1 cellular context compared by ENCODE assay signal in genomic region chr9:35756743-35757526, GRCh38.
TF ChIP-seq lines count a peak whose summit lies in the region.

No MANE protein-coding gene starts in this region.

TF ChIP-seq in HEK293, 187 proteins besides CTCF, POLR2A, EP300 and RAD21 (continued from another document and continues in another):
- no peak for TF ChIP-seq ZSCAN18 (tag by site-specific recombination; IDR thresholded peaks at IDR 0.05)
- peak; percentile 84 for TF ChIP-seq ZBTB8A (tag by site-specific recombination; IDR thresholded peaks at IDR 0.05)
- TF ChIP-seq ZNF843 (tag by site-specific recombination; IDR thresholded peaks at IDR 0.05): 0 out of 2 replicates have a peak, but pooled peaks have one; percentile 12
- TF ChIP-seq SETDB1 (IDR thresholded peaks at IDR 0.05; ENCODE audit: insufficient read length, low read length): no peak
- 0 out of 2 replicates have a peak, but pooled peaks have one; percentile 18 for TF ChIP-seq ZIC2 (tag by site-specific recombination; IDR thresholded peaks at IDR 0.05)
- TF ChIP-seq ZNF692 (tag by site-specific recombination; IDR thresholded peaks at IDR 0.05): no peak
- TF ChIP-seq ZNF138 (tag by site-specific recombination; IDR thresholded peaks at IDR 0.05; ENCODE audit: borderline replicate concordance): no peak
- TF ChIP-seq KLF9 (tag by site-specific recombination; IDR thresholded peaks at IDR 0.05; ENCODE audit: low read depth): peak; percentile 55; the same call in 1 of the 2 replicates
- no peak for TF ChIP-seq ZNF830 (tag by site-specific recombination; IDR thresholded peaks at IDR 0.05; ENCODE audit: low read depth)
- peak; percentile 75 for TF ChIP-seq ZBTB20 (tag by site-specific recombination; IDR thresholded peaks at IDR 0.05)
- TF ChIP-seq ZNF324 (tag by site-specific recombination; IDR thresholded peaks at IDR 0.05): 0 out of 2 replicates have a peak, but pooled peaks have one; percentile 49
- TF ChIP-seq ZNF600 (tag by site-specific recombination; IDR thresholded peaks at IDR 0.05): peak; percentile 67
- TF ChIP-seq ZNF362 (tag by site-specific recombination; IDR thresholded peaks at IDR 0.05): no peak
- TF ChIP-seq ZNF660 (tag by site-specific recombination; IDR thresholded peaks at IDR 0.05): no peak; the same call in 1 of the 2 replicates
- TF ChIP-seq ZBTB10 (tag by site-specific recombination; IDR thresholded peaks at IDR 0.05): peak; percentile 54; the same call in 1 of the 2 replicates
- TF ChIP-seq ZNF2 (tag by site-specific recombination; IDR thresholded peaks at IDR 0.05): peak; percentile 58
- no peak for TF ChIP-seq HOXC10 (CRISPR knock-in tag; IDR thresholded peaks at IDR 0.05)
- TF ChIP-seq SP3 (tag by site-specific recombination; IDR thresholded peaks at IDR 0.05): 0 out of 2 replicates have a peak, but pooled peaks have one; percentile 24
- TF ChIP-seq TRIM28 (IDR thresholded peaks at IDR 0.05; ENCODE audit: borderline replicate concordance, low read length): no peak
- no peak for TF ChIP-seq ZNF184 (tag by site-specific recombination; IDR thresholded peaks at IDR 0.05)
- TF ChIP-seq ZNF473 (tag by site-specific recombination; IDR thresholded peaks at IDR 0.05): no peak
- 0 out of 2 replicates have a peak, but pooled peaks have one; percentile 3 for TF ChIP-seq ZNF146 (tag by site-specific recombination; IDR thresholded peaks at IDR 0.05)
- TF ChIP-seq ZNF610 (tag by site-specific recombination; IDR thresholded peaks at IDR 0.05; ENCODE audit: borderline replicate concordance): no peak
- peak; percentile 68 for TF ChIP-seq GLIS2 (tag by site-specific recombination; IDR thresholded peaks at IDR 0.05)
- no peak for TF ChIP-seq ZNF157 (tag by site-specific recombination; IDR thresholded peaks at IDR 0.05)
- TF ChIP-seq EGR2 (tag by site-specific recombination; IDR thresholded peaks at IDR 0.05; ENCODE audit: low read depth): peak; percentile 43; the same call in 1 of the 2 replicates
- no peak for TF ChIP-seq ZNF302 (tag by site-specific recombination; IDR thresholded peaks at IDR 0.05; ENCODE audit: low read depth)
- TF ChIP-seq MZF1 (tag by site-specific recombination; IDR thresholded peaks at IDR 0.05; ENCODE audit: borderline replicate concordance): peak; percentile 97
- TF ChIP-seq PRDM1 (tag by site-specific recombination; IDR thresholded peaks at IDR 0.05): no peak
- TF ChIP-seq ZNF221 (tag by site-specific recombination; IDR thresholded peaks at IDR 0.05; ENCODE audit: borderline replicate concordance): no peak
- TF ChIP-seq ZEB2 (tag by site-specific recombination; IDR thresholded peaks at IDR 0.05): peak; percentile 38; the same call in 1 of the 2 replicates
- TF ChIP-seq ZNF140 (tag by site-specific recombination; IDR thresholded peaks at IDR 0.05): no peak
- peak; percentile 31; the same call in 1 of the 2 replicates for TF ChIP-seq KLF16 (tag by site-specific recombination; IDR thresholded peaks at IDR 0.05)
- TF ChIP-seq SP2 (tag by site-specific recombination; IDR thresholded peaks at IDR 0.05): peak; percentile 58
- peak; percentile 35; the same call in 1 of the 2 replicates for TF ChIP-seq GLIS1 (tag by site-specific recombination; IDR thresholded peaks at IDR 0.05)
- peak; percentile 87 for TF ChIP-seq PATZ1 (tag by site-specific recombination; IDR thresholded peaks at IDR 0.05)
- TF ChIP-seq ZNF239 (tag by site-specific recombination; IDR thresholded peaks at IDR 0.05): no peak
- TF ChIP-seq ZSCAN23 (tag by site-specific recombination; IDR thresholded peaks at IDR 0.05): no peak
- TF ChIP-seq ZNF626 (tag by site-specific recombination; IDR thresholded peaks at IDR 0.05): no peak
- peak; percentile 21; the same call in 1 of the 2 replicates for TF ChIP-seq ZXDB (tag by site-specific recombination; IDR thresholded peaks at IDR 0.05)
- peak; percentile 12; the same call in 1 of the 2 replicates for TF ChIP-seq KLF1 (tag by site-specific recombination; IDR thresholded peaks at IDR 0.05)
- no peak for TF ChIP-seq ZSCAN5A (tag by site-specific recombination; IDR thresholded peaks at IDR 0.05)
- no peak for TF ChIP-seq ZSCAN16 (tag by site-specific recombination; IDR thresholded peaks at IDR 0.05)
- peak; percentile 47; the same call in 1 of the 2 replicates for TF ChIP-seq ZBTB11 (tag by site-specific recombination; conservative IDR thresholded peaks at IDR 0.05; ENCODE audit: low read depth)
- peak; percentile 50; the same call in 1 of the 2 replicates for TF ChIP-seq ZNF76 (tag by site-specific recombination; IDR thresholded peaks at IDR 0.05; ENCODE audit: borderline replicate concordance, low read depth)
- TF ChIP-seq ZNF398 (tag by site-specific recombination; IDR thresholded peaks at IDR 0.05): peak; percentile 90
- TF ChIP-seq KLF17 (tag by site-specific recombination; IDR thresholded peaks at IDR 0.05): no peak
- no peak for TF ChIP-seq ZNF530 (tag by site-specific recombination; IDR thresholded peaks at IDR 0.05; ENCODE audit: low read depth)
- TF ChIP-seq KLF10 (tag by site-specific recombination; IDR thresholded peaks at IDR 0.05): peak; percentile 54; the same call in 1 of the 2 replicates
- TF ChIP-seq ZNF423 (tag by site-specific recombination; IDR thresholded peaks at IDR 0.05): no peak; the same call in 1 of the 2 replicates
